In genomic region chr10:15869935-15870334, GRCh38 we compare ENCODE assay signal across 9 cellular contexts.
"Had no signal": no experiment of that assay in that cellular context is flagged by ENCODE, and none has a peak within 500 bp of the region (broad histone marks: within the 10 kb centered on the region; RNA-seq: fewer than 3 reads in every experiment).

No MANE protein-coding gene starts in this region.

- ATAC-seq: HCT116, HepG2 had no signal

- H3K4me3 ChIP-seq: GM23248, HAP-1 had no signal

- H3K27ac ChIP-seq: GM23248, HL-60 had no signal

- H3K4me1 ChIP-seq: HAP-1 had no signal

- H3K9me3 ChIP-seq: HAP-1 had no signal

- H3K36me3 ChIP-seq: HAP-1 had no signal

- DNase-seq: GM23248, GOT3, H7, HFFc6, KG1 had no signal
